19 cellular contexts compared by ENCODE assay signal in genomic region chr12:10554228-10554970, GRCh38. TPM values are rescaled to one million over a fixed set of nuclear protein-coding genes. Genes with fewer than 3 reads are reported as not detected.
A peak's percentile ranks its signal among the peaks of the same experiment; 100 is the strongest.
DNase-seq lines count a peak whose midpoint lies in the region; ATAC-seq, FAIRE-seq and TF ChIP-seq lines count a peak whose summit lies in the region.
"Had no signal": no experiment of that assay in that cellular context is flagged by ENCODE, and none has a peak within 500 bp of the region (broad histone marks: within the 10 kb centered on the region; RNA-seq: fewer than 3 reads in every experiment).

No MANE protein-coding gene starts in this region.

- CTCF ChIA-PET in OCI-LY7 (lab: Charles Lee; ENCODE audit: unreplicated experiment): no interaction called here

- H3K4me3 ChIP-seq in OCI-LY7 (ENCODE audit: low read depth, low read length, poor library complexity, severe bottlenecking): no peak overlapping the region
- H3K4me3 ChIP-seq in choroid plexus epithelial cell (ENCODE audit: low read depth, low read length): no peak overlapping the region
- peak overlapping the region in 1 of 2 donors; percentile 2 for H3K4me3 ChIP-seq in small intestine (ENCODE audit: low read depth in 1 of 2, low read length in 2 of 2)
- H3K4me3 ChIP-seq: gastrocnemius medialis, PC-9, right atrium auricular region had no signal

- TF ChIP-seq CTCF in OCI-LY7 (conservative IDR thresholded peaks at IDR 0.05; ENCODE audit: low read length) (no peak), choroid plexus epithelial cell (conservative IDR thresholded peaks at IDR 0.05; ENCODE audit: low read depth, low read length) (no peak)

- no peaks in the 10 kb centered on the region for H3K79me2 ChIP-seq in OCI-LY7 (ENCODE audit: insufficient read depth, low read depth, low read length)

- ATAC-seq in GM18498 (IDR thresholded peaks at IDR 0.05; ENCODE audit: unreplicated experiment) (peak; percentile 45), HG03097 (IDR thresholded peaks at IDR 0.05; ENCODE audit: low FRiP score, unreplicated experiment) (no peak), GM21515 (IDR thresholded peaks at IDR 0.05; ENCODE audit: unreplicated experiment) (no peak)
- ATAC-seq: gastrocnemius medialis, left colon had no signal

- H3K27me3 ChIP-seq in small intestine (ENCODE audit: control insufficient read depth in 2 of 2, insufficient read depth in 2 of 2, low read length in 2 of 2): no peaks in the 10 kb centered on the region
- H3K27me3 ChIP-seq: gastrocnemius medialis, right atrium auricular region had no signal

- intact Hi-C loops in OCI-LY7 (cut with micrococcal nuclease; ENCODE audit: unreplicated experiment): loop anchor here (10.0 kb wide), 1 partner anchor 810 kb away; no protein-coding TSS in a partner anchor

- POLR2A ChIA-PET in OCI-LY7 (lab: Charles Lee): interaction anchor here (0.7 to 1.3 kb wide), 3 partner anchors 9 to 327 kb away, joined by 3 to 4 read pairs (median 4); no protein-coding TSS in a partner anchor

- WGBS in small intestine, 3 donors: 56 to 78% (median 74%) methylated on average over 8 of the region's 8 CpGs

- H3K9me3 ChIP-seq in OCI-LY7 (ENCODE audit: low read length) (peaks cover 35% of the 10 kb centered on the region; the same call in 1 of the 2 replicates), small intestine (ENCODE audit: control insufficient read depth, low read depth) (peaks cover 1% of the 10 kb centered on the region)
- H3K9me3 ChIP-seq: Caco-2, gastrocnemius medialis, right atrium auricular region had no signal

- H3K4me2 ChIP-seq in OCI-LY7 (ENCODE audit: low read length): no peak overlapping the region
- H3K4me2 ChIP-seq: PC-9 had no signal

- H3K9me2 ChIP-seq in OCI-LY7 (ENCODE audit: insufficient read depth, low read length): no peaks in the 10 kb centered on the region

- no TSS peak for BruUV-seq in OCI-LY7 (replicated peaks; lab: Mats Ljungman, UMichigan)

- no peaks in the 10 kb centered on the region for H4K20me1 ChIP-seq in OCI-LY7 (ENCODE audit: insufficient read depth, low read length)

- peak overlapping the region; percentile 72 for H2AFZ ChIP-seq in OCI-LY7 (ENCODE audit: low read length)
- H2AFZ ChIP-seq: PC-9 had no signal

- H3K27ac ChIP-seq in OCI-LY7 (ENCODE audit: low read depth, low read length, poor library complexity, severe bottlenecking) (peak overlapping the region; percentile 43), small intestine (ENCODE audit: low read depth in 1 of 2, low read length in 1 of 2) (peak overlapping the region; percentile 33 to 83)
- H3K27ac ChIP-seq: gastrocnemius medialis, PC-9, right atrium auricular region, WERI-Rb-1 had no signal

- DNase-seq in OCI-LY7 (ENCODE audit: low spot score) (peak; percentile 10), choroid plexus epithelial cell (ENCODE audit: low read depth) (peak; percentile 11), small intestine (peak; percentile 40), NCI-H345 treated with DMSO at 0.1 percent for 48 hours (lab: John Stamatoyannopoulos, UW; ENCODE audit: unreplicated experiment) (no peak)
- DNase-seq: activated naive CD4-positive, alpha-beta T cell treated with anti-CD3 and anti-CD28 coated beads, Interleukin-2, amount 50 U/mL, for 16 hours; Caco-2; erythroblast; gastrocnemius medialis; Kasumi-1; left colon; midbrain; NCI-H526 treated with DMSO at 0.1 percent for 48 hours; nucleus accumbens; PC-9; WERI-Rb-1 had no signal

- FAIRE-seq in small intestine (lab: Jason Lieb, UNC): no peak

- peaks cover 30% of the 10 kb centered on the region for H3K36me3 ChIP-seq in OCI-LY7 (ENCODE audit: insufficient read depth, low read length)
- no peaks in the 10 kb centered on the region for H3K36me3 ChIP-seq in small intestine (ENCODE audit: control insufficient read depth in 2 of 2, insufficient read depth in 2 of 2, low read length in 2 of 2)
- H3K36me3 ChIP-seq: gastrocnemius medialis, right atrium auricular region, WERI-Rb-1 had no signal

- peaks cover 51% of the 10 kb centered on the region for H3K4me1 ChIP-seq in OCI-LY7 (ENCODE audit: insufficient read depth, low read length, poor library complexity, severe bottlenecking)
- H3K4me1 ChIP-seq in small intestine (ENCODE audit: control insufficient read depth in 2 of 2, insufficient read depth in 1 of 2, low read depth in 1 of 2, low read length in 1 of 2): no peaks in the 10 kb centered on the region
- H3K4me1 ChIP-seq: Caco-2, gastrocnemius medialis, right atrium auricular region had no signal

RNA-seq across cellular contexts. Expression of gene EIF2S3B, which starts 48.7 kb away (rescaled TPM):
- 0.85 and 1.0 TPM in 2 replicates for total RNA-seq in OCI-LY7 (2014; rRNA removed; shearing (Covaris generic))
- total RNA-seq in OCI-LY7 (2022): 0.95 and 1.6 TPM in 2 replicates
- polyA plus RNA-seq in small intestine: under 1 TPM in 2 of 3 donors, not detected in 1; 0.51 to 0.89 TPM
- total RNA-seq: right atrium auricular region had no signal

RNA-seq across cellular contexts. Expression of gene MAGOHB, which starts 59.0 kb away (rescaled TPM):
- 35.6 and 44.4 TPM in 2 replicates for total RNA-seq in OCI-LY7 (2014; rRNA removed; shearing (Covaris generic))
- 54.7 and 66.5 TPM in 2 replicates for total RNA-seq in OCI-LY7 (2022)
- polyA plus RNA-seq in small intestine: 10 to 100 TPM in 2 of 3 donors, 1 to 10 TPM in 1; 4.9 to 27.7 (median 17.4) TPM
